Comparison of ENCODE assay signal across 1 cellular context in genomic region chr5:1656271-1656975, GRCh38.
TF ChIP-seq lines count a peak whose summit lies in the region.

No MANE protein-coding gene starts in this region.

TF ChIP-seq in H1, 55 proteins besides CTCF, POLR2A, EP300 and RAD21:
- TF ChIP-seq CHD7 (IDR thresholded peaks at IDR 0.05; ENCODE audit: insufficient replicate concordance, low read length) (no peak), NRF1 (IDR thresholded peaks at IDR 0.05; ENCODE audit: low read depth, low read length) (no peak), SUZ12 (IDR thresholded peaks at IDR 0.05; ENCODE audit: low read length) (no peak), CREB1 (IDR thresholded peaks at IDR 0.05) (no peak), POU5F1 (IDR thresholded peaks at IDR 0.05; ENCODE audit: low read depth, low read length) (no peak)
